ENCODE assay signal across 18 cellular contexts in genomic region chr6:5550631-5551030, GRCh38.
A peak's percentile ranks its signal among the peaks of the same experiment; 100 is the strongest.
DNase-seq lines count a peak whose midpoint lies in the region; TF ChIP-seq lines count a peak whose summit lies in the region.
"Had no signal": no experiment of that assay in that cellular context is flagged by ENCODE, and none has a peak within 500 bp of the region (broad histone marks: within the 10 kb centered on the region; RNA-seq: fewer than 3 reads in every experiment).

No MANE protein-coding gene starts in this region.

- H3K79me1 ChIP-seq in H9 (ENCODE audit: insufficient read depth, low read depth, low read length, poor library complexity, severe bottlenecking), result no peaks in the 10 kb centered on the region

- no CpG with 5 or more reads among the region's 1 CpG for WGBS in H9 (ENCODE audit: extremely low coverage, insufficient read length, low lambda C conversion rate)

- H3K27me3 Mint-ChIP-seq in neural crest cell (ENCODE audit: low read depth), result no peaks in the 10 kb centered on the region
- no peaks in the 10 kb centered on the region for H3K27me3 Mint-ChIP-seq in H9 (ENCODE audit: low read depth)
- H3K27me3 Mint-ChIP-seq: CD4-positive, CD25-positive, alpha-beta regulatory T cell; CD8-positive, alpha-beta memory T cell had no signal

- H2BK120ac ChIP-seq in H9 (ENCODE audit: low read depth, low read length, poor library complexity, severe bottlenecking), result no peak overlapping the region

- H3K23me2 ChIP-seq in H9 (ENCODE audit: insufficient read length, low read depth, low read length, poor library complexity, severe bottlenecking), result no peaks in the 10 kb centered on the region

- H3K36me3 Mint-ChIP-seq in neural crest cell (ENCODE audit: low read depth) (peaks cover 31% of the 10 kb centered on the region), H9 (ENCODE audit: insufficient read depth in 1 of 3, low read depth in 3 of 3) (peaks cover 20 to 25% (median 22%) of the 10 kb centered on the region in 3 experiments)

- H4K8ac ChIP-seq in H9 (replicated peaks; ENCODE audit: insufficient read length, low read depth, low read length), result no peak overlapping the region

- H3K27ac Mint-ChIP-seq in neural crest cell (ENCODE audit: unreplicated experiment), result no peak overlapping the region
- no peak overlapping the region for H3K27ac Mint-ChIP-seq in H9
- H3K27ac Mint-ChIP-seq: CD4-positive, CD25-positive, alpha-beta regulatory T cell had no signal

- no peak overlapping the region for H3K9ac ChIP-seq in H9 (ENCODE audit: extremely low read depth, insufficient read length, low read length)

- no peak overlapping the region for H3T11ph ChIP-seq in H9 (ENCODE audit: low read length)

- no peaks in the 10 kb centered on the region for H3K27me3 ChIP-seq in H9 (ENCODE audit: insufficient read depth, low read length)
- H3K27me3 ChIP-seq: BE2C had no signal

- no peak overlapping the region for H3K23ac ChIP-seq in H9 (ENCODE audit: insufficient read length, low read depth, low read length)

- no peak overlapping the region for H2AFZ ChIP-seq in H9 (ENCODE audit: low read length)

- H4K20me1 ChIP-seq in H9 (ENCODE audit: control insufficient read depth, insufficient read depth, insufficient read length), result no peaks in the 10 kb centered on the region

- H3K4me2 ChIP-seq in H9 (ENCODE audit: insufficient read depth, insufficient read length, low read length), result no peak overlapping the region

- H3K27ac ChIP-seq in H9 (ENCODE audit: insufficient read length, low read depth, low read length), result no peak overlapping the region

- no peak overlapping the region for H3K56ac ChIP-seq in H9 (ENCODE audit: insufficient read length, low read depth, low read length)

- no peak overlapping the region for H2BK15ac ChIP-seq in H9 (ENCODE audit: low read depth, low read length)

- DNase-seq in COLO829 (ENCODE audit: low spot score) (peak; percentile 80), RPMI7951 (ENCODE audit: low read depth) (peak; percentile 77), epithelial cell of esophagus (ENCODE audit: low read depth) (peak; percentile 21), neural crest cell (ENCODE audit: low read depth, low spot score) (no peak), NCI-H345 (lab: John Stamatoyannopoulos, UW) (no peak), H9 (no peak), T-helper 1 cell (no peak)
- DNase-seq: ACHN; BE2C; C1 segment of cervical spinal cord; Caco-2; CD4-positive, CD25-positive, alpha-beta regulatory T cell; CD8-positive, alpha-beta memory T cell; DMS153; DMS79; GF-D8; GOT3; H7 had no signal

- no peak overlapping the region for H2BK12ac ChIP-seq in H9 (ENCODE audit: insufficient read length, low read depth, low read length)

- peaks cover 22% of the 10 kb centered on the region for H3K4me1 Mint-ChIP-seq in neural crest cell
- H3K4me1 Mint-ChIP-seq in H9, result peaks cover 0 to 7% of the 10 kb centered on the region in 2 experiments; a peak in 3 of 4 replicates
- H3K4me1 Mint-ChIP-seq: CD8-positive, alpha-beta memory T cell had no signal

- H3K79me2 ChIP-seq in H9 (ENCODE audit: insufficient read depth, low read length), result no peaks in the 10 kb centered on the region

- no peak overlapping the region for H2BK5ac ChIP-seq in H9 (ENCODE audit: insufficient read length, low read length)

- no peak overlapping the region for H4K5ac ChIP-seq in H9 (ENCODE audit: insufficient read length, low read depth, low read length)

- no peak overlapping the region for H3K18ac ChIP-seq in H9 (ENCODE audit: insufficient read length, low read depth, low read length)

- H3K4ac ChIP-seq in H9 (ENCODE audit: low read depth, low read length), result no peak overlapping the region

- TF ChIP-seq CTCF in epithelial cell of esophagus (IDR thresholded peaks at IDR 0.05; ENCODE audit: insufficient read depth, low read depth, low read length, missing control alignments) (no peak), neural crest cell (conservative IDR thresholded peaks at IDR 0.05) (no peak), H9 (conservative IDR thresholded peaks at IDR 0.05) (no peak)

- no peak overlapping the region for H3K4me3 ChIP-seq in epithelial cell of esophagus (ENCODE audit: low read length)

- no peak overlapping the region for H2BK20ac ChIP-seq in H9 (ENCODE audit: low read depth, low read length, poor library complexity, severe bottlenecking)

- no peak overlapping the region for H3K14ac ChIP-seq in H9 (ENCODE audit: insufficient read depth, low read length)

- H3K4me1 ChIP-seq in H9 (ENCODE audit: insufficient read depth, low read length), result no peaks in the 10 kb centered on the region; the same call in 1 of the 2 replicates

- H3K9me3 Mint-ChIP-seq in neural crest cell (peaks cover 14% of the 10 kb centered on the region), H9 (peaks cover 11 to 19% of the 10 kb centered on the region in 2 experiments)

- H3K4me3 Mint-ChIP-seq in neural crest cell (peak overlapping the region; percentile 45), H9 (no peak overlapping the region)
- H3K4me3 Mint-ChIP-seq: CD4-positive, CD25-positive, alpha-beta regulatory T cell; CD8-positive, alpha-beta memory T cell had no signal

- no peaks in the 10 kb centered on the region for H3K9me3 ChIP-seq in H9 (ENCODE audit: control insufficient read depth, low read depth, low read length)
- H3K9me3 ChIP-seq: BE2C, Caco-2 had no signal

- H4K91ac ChIP-seq in H9 (ENCODE audit: insufficient read length, low read depth, low read length), result no peak overlapping the region

- no peak overlapping the region for H2AK5ac ChIP-seq in H9 (ENCODE audit: insufficient read length, low read length)

Comparison
In these comparisons a context has a peak if more than half of its experiments do, and no peak if none do; other contexts are left out.
1. DNase-seq: peak in COLO829 (single experiment), RPMI7951 (single experiment) and epithelial cell of esophagus (single experiment); none in neural crest cell (single experiment), NCI-H345 (single experiment), H9 (single experiment) and T-helper 1 cell (0 of 5).